In genomic region chr7:106840342-106840741, GRCh38 we compare ENCODE assay signal across 12 cellular contexts. TPM values are rescaled to one million over a fixed set of nuclear protein-coding genes. Genes with fewer than 3 reads are reported as not detected.
A peak's percentile ranks its signal among the peaks of the same experiment; 100 is the strongest.
DNase-seq lines count a peak whose midpoint lies in the region; ATAC-seq lines count a peak whose summit lies in the region.
"Had no signal": no experiment of that assay in that cellular context is flagged by ENCODE, and none has a peak within 500 bp of the region (broad histone marks: within the 10 kb centered on the region; RNA-seq: fewer than 3 reads in every experiment).

No MANE protein-coding gene starts in this region.

- CTCF ChIA-PET in activated CD4-positive, alpha-beta memory T cell treated with anti-CD3 and anti-CD28 coated beads for 36 hours (lab: Charles Lee) = no interaction called here

- no peaks in the 10 kb centered on the region for H3K36me3 Mint-ChIP-seq in activated CD4-positive, alpha-beta memory T cell treated with anti-CD3 and anti-CD28 coated beads for 36 hours
- H3K36me3 Mint-ChIP-seq in naive thymus-derived CD8-positive, alpha-beta T cell = no peaks in the 10 kb centered on the region

- POLR2A ChIA-PET in activated CD4-positive, alpha-beta memory T cell treated with anti-CD3 and anti-CD28 coated beads for 36 hours (lab: Charles Lee) = no interaction called here
- POLR2A ChIA-PET in naive thymus-derived CD8-positive, alpha-beta T cell (lab: Charles Lee) = no interaction called here

- H3K27ac Mint-ChIP-seq in activated CD4-positive, alpha-beta memory T cell treated with anti-CD3 and anti-CD28 coated beads for 36 hours = no peak overlapping the region
- no peak overlapping the region for H3K27ac Mint-ChIP-seq in naive thymus-derived CD8-positive, alpha-beta T cell

- intact Hi-C loops in activated CD4-positive, alpha-beta memory T cell treated with anti-CD3 and anti-CD28 coated beads for 36 hours (cut with micrococcal nuclease) = no loop called here

- DNase-seq in AG08396 (ENCODE audit: low spot score) (peak; percentile 59), HS-5 (ENCODE audit: low read depth) (peak; percentile 52), astrocyte of the hippocampus (ENCODE audit: low read depth, low spot score) (peak; percentile 81), iris pigment epithelial cell (ENCODE audit: low read depth) (peak; percentile 57), left lobe of liver (ENCODE audit: low spot score) (no peak), KG1 (lab: John Stamatoyannopoulos, UW) (no peak)
- no peak for DNase-seq in activated CD4-positive, alpha-beta memory T cell treated with anti-CD3 and anti-CD28 coated beads for 36 hours
- DNase-seq in naive thymus-derived CD8-positive, alpha-beta T cell = no peak
- DNase-seq: NCI-H1436 treated with DMSO at 0.1 percent for 48 hours; stimulated activated naive CD4-positive, alpha-beta T cell treated with Interleukin-2 at 50 U/mL for 16 hours had no signal

- ATAC-seq in left lobe of liver = no peak
- no peak for ATAC-seq in naive thymus-derived CD8-positive, alpha-beta T cell

- H3K27me3 Mint-ChIP-seq in activated CD4-positive, alpha-beta memory T cell treated with anti-CD3 and anti-CD28 coated beads for 36 hours = peaks cover 4% of the 10 kb centered on the region
- peaks cover 0 to 4% (median 0%) of the 10 kb centered on the region in 5 donors for H3K27me3 Mint-ChIP-seq in naive thymus-derived CD8-positive, alpha-beta T cell

- H3K9me3 Mint-ChIP-seq in activated CD4-positive, alpha-beta memory T cell treated with anti-CD3 and anti-CD28 coated beads for 36 hours = no peaks in the 10 kb centered on the region
- H3K9me3 Mint-ChIP-seq in naive thymus-derived CD8-positive, alpha-beta T cell = no peaks in the 10 kb centered on the region

- no peaks in the 10 kb centered on the region for H3K4me1 Mint-ChIP-seq in activated CD4-positive, alpha-beta memory T cell treated with anti-CD3 and anti-CD28 coated beads for 36 hours (ENCODE audit: low read depth)
- H3K4me1 Mint-ChIP-seq in naive thymus-derived CD8-positive, alpha-beta T cell = peaks cover 0 to 9% (median 3%) of the 10 kb centered on the region in 4 donors
- H3K4me1 Mint-ChIP-seq: neural crest cell had no signal

- no peak overlapping the region for H3K4me3 Mint-ChIP-seq in activated CD4-positive, alpha-beta memory T cell treated with anti-CD3 and anti-CD28 coated beads for 36 hours
- no peak overlapping the region for H3K4me3 Mint-ChIP-seq in naive thymus-derived CD8-positive, alpha-beta T cell
- H3K4me3 Mint-ChIP-seq: neural crest cell had no signal

RNA-seq across cellular contexts. Expression of gene PIK3CG, which starts 24.7 kb away (rescaled TPM):
- total RNA-seq in activated CD4-positive, alpha-beta memory T cell treated with anti-CD3 and anti-CD28 coated beads for 36 hours = 10 to 100 TPM; 10.9 to 11.3 TPM
- 0.73 TPM for total RNA-seq in left lobe of liver
- total RNA-seq in naive thymus-derived CD8-positive, alpha-beta T cell = 10 to 100 TPM; 32.9 to 34.4 TPM
- 10 to 100 TPM; 18.3 to 23.0 (median 19.5) TPM for polyA plus RNA-seq in naive thymus-derived CD8-positive, alpha-beta T cell
- total RNA-seq: neural crest cell had no signal
- polyA plus RNA-seq: keratinocyte had no signal

Comparison
In these comparisons a context has a peak if more than half of its experiments do, and no peak if none do; other contexts are left out.
1. DNase-seq: peak in AG08396 (single experiment), HS-5 (single experiment), astrocyte of the hippocampus (single experiment) and iris pigment epithelial cell (single experiment); none in activated CD4-positive, alpha-beta memory T cell treated with anti-CD3 and anti-CD28 coated beads for 36 hours (single experiment), left lobe of liver (single experiment), KG1 (single experiment) and naive thymus-derived CD8-positive, alpha-beta T cell (0 of 10).